2 cellular contexts compared by ENCODE assay signal in the genomic region with DNA sequence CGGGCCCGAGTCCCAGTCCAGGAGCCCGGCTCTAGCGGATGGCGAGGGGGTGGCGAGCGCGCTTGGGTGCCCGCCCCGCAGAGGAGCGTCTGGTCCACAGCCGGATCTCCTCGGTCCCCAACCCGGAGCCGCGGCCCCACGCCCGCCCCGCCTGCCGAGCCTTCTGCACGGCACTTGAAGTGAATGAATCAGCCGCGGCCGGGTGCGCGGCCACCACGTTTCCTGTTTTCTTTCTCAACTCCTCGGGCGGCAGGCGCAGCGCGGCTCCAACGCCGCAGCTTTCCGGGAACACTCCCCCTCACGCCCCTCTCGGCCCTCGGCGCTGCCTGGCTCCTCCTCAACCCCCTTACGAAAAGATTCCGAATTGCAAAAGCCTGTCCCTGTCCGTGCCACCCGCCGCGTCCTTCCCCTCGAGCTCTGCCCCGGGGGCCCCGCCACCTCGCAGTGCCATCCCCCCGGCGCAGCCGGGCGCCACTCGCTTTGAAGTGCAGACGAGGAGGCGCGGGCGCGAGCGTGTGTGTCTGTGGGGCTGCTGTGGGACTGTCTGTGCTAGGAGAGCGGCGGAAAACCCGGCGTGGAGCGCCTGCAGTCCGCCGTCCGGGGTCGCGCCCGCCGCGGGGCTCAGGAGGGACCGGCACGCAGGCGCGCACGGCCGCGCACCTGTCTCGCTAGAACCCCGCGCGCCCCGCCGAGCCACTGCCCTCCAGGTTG.
A peak's percentile ranks its signal among the peaks of the same experiment; 100 is the strongest.
TF ChIP-seq lines count a peak whose summit lies in the region.

No MANE protein-coding gene starts in this region.

TF ChIP-seq in IMR-90, 13 proteins besides CTCF, POLR2A, EP300 and RAD21:
- TF ChIP-seq CHD1 (IDR thresholded peaks at IDR 0.05; ENCODE audit: low read depth, low read length) (peak; percentile 90; the same call in 1 of the 2 replicates), NFE2L2 (IDR thresholded peaks at IDR 0.05; ENCODE audit: low read depth, low read length) (no peak), CEBPB (IDR thresholded peaks at IDR 0.05; ENCODE audit: low read depth, low read length) (peak; percentile 27), FOS (IDR thresholded peaks at IDR 0.05; ENCODE audit: low read depth, low read length) (peak; percentile 44; the same call in 1 of the 2 replicates), RCOR1 (IDR thresholded peaks at IDR 0.05; ENCODE audit: insufficient replicate concordance, low read length) (no peak), RFX5 (IDR thresholded peaks at IDR 0.05; ENCODE audit: low read depth, low read length) (no peak), MAZ (IDR thresholded peaks at IDR 0.05; ENCODE audit: borderline replicate concordance, low read depth, low read length) (no peak), MXI1 (IDR thresholded peaks at IDR 0.05; ENCODE audit: borderline replicate concordance, low read depth, low read length) (no peak), SMC3 (IDR thresholded peaks at IDR 0.05; ENCODE audit: low read depth, low read length) (no peak), BHLHE40 (IDR thresholded peaks at IDR 0.05; ENCODE audit: low read depth, low read length) (peak; percentile 74), MAFK (IDR thresholded peaks at IDR 0.05; ENCODE audit: low read depth, low read length) (no peak)
- TF ChIP-seq, protein P1, sequence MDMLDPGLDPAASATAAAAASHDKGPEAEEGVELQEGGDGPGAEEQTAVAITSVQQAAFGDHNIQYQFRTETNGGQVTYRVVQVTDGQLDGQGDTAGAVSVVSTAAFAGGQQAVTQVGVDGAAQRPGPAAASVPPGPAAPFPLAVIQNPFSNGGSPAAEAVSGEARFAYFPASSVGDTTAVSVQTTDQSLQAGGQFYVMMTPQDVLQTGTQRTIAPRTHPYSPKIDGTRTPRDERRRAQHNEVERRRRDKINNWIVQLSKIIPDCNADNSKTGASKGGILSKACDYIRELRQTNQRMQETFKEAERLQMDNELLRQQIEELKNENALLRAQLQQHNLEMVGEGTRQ (IDR thresholded peaks at IDR 0.05; ENCODE audit: low read depth, low read length) = no peak
- TF ChIP-seq, protein P2, sequence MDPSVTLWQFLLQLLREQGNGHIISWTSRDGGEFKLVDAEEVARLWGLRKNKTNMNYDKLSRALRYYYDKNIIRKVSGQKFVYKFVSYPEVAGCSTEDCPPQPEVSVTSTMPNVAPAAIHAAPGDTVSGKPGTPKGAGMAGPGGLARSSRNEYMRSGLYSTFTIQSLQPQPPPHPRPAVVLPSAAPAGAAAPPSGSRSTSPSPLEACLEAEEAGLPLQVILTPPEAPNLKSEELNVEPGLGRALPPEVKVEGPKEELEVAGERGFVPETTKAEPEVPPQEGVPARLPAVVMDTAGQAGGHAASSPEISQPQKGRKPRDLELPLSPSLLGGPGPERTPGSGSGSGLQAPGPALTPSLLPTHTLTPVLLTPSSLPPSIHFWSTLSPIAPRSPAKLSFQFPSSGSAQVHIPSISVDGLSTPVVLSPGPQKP (IDR thresholded peaks at IDR 0.05; ENCODE audit: borderline replicate concordance, low read depth, low read length) = no peak

TF ChIP-seq in K562, 482 proteins besides CTCF, POLR2A, EP300 and RAD21:
- no peak for TF ChIP-seq RFX7 (CRISPR knock-in tag; IDR thresholded peaks at IDR 0.05)
- TF ChIP-seq GABPA (tag; conservative IDR thresholded peaks at IDR 0.05; ENCODE audit: low read depth) = 0 out of 2 replicates have a peak, but pooled peaks have one; percentile 25
